In the genomic region with DNA sequence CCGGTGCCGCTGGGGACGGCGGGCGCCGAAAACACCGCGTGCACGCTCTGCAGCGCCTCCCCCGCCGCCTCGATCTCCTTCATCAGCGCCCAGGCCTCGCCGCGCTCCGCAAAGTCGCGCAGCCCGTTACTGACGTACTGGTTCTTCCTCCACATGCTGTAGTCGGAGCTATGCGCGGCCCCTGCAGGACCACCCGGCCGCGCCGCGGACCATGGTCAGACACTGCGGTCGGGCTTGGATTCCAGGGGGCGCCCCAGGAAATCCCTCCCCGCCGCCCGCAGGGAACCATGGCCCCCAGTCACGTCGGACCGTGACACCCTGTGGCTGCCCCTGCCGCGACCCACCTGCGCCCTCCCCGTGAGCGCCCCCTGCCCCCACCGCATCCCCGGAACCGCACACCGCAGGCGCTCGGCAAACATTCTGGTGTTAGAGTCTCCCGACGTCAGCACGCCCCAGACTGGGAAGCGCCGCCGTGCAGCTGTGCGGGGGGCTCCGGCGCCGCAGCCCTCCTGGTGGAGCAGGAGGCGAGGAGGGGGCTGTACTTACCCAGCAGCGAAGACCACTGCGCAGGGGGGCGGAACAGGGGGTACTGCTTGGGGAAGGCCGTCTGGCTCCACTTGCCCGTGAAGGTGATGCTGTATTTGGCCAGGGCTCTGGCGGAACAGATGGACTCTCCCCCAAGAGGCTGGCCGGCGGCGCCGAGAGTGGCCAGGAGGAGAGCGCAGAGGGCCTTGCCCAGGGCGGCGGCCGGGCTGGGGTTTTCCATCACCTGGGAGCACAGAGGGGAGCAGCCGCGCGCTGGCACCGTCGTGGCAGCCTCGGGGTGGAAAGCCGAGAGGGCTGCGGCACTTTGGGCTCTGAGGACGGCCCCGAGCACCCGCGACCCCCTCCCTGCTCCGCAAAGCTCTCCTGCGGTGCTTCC, we compare ENCODE assay signal across 8 cellular contexts. TPM values are rescaled to one million over a fixed set of nuclear protein-coding genes. Genes with fewer than 3 reads are reported as not detected.
DNase-seq lines count a peak whose midpoint lies in the region; ATAC-seq and TF ChIP-seq lines count a peak whose summit lies in the region.

No MANE protein-coding gene starts in this region.

- no peaks in the 10 kb centered on the region for H3K4me1 ChIP-seq in right cardiac atrium (ENCODE audit: control insufficient read depth, insufficient read depth, low read length)
- peaks cover 6% of the 10 kb centered on the region for H3K4me1 ChIP-seq in smooth muscle cell (ENCODE audit: low read depth)

- ATAC-seq in right cardiac atrium, result no peak
- ATAC-seq in GM21786 (IDR thresholded peaks at IDR 0.05; ENCODE audit: unreplicated experiment), result no peak
- ATAC-seq in HG02852 (IDR thresholded peaks at IDR 0.05; ENCODE audit: unreplicated experiment), result no peak

- H3K4me3 ChIP-seq in LNCaP clone FGC (ENCODE audit: low read depth, low read length) (peak overlapping the region; percentile 57), right cardiac atrium (ENCODE audit: low read length) (peak overlapping the region; percentile 14), smooth muscle cell (peak overlapping the region; percentile 51)

- H3K9me3 ChIP-seq in right cardiac atrium (ENCODE audit: control insufficient read depth, low read length), result no peaks in the 10 kb centered on the region
- no peaks in the 10 kb centered on the region for H3K9me3 ChIP-seq in smooth muscle cell (replicated peaks; ENCODE audit: low read depth)

- peaks cover 7% of the 10 kb centered on the region for H3F3A ChIP-seq in smooth muscle cell (ENCODE audit: low read depth)

- H3K27me3 ChIP-seq in right cardiac atrium (ENCODE audit: control insufficient read depth, insufficient read depth), result no peaks in the 10 kb centered on the region
- H3K27me3 ChIP-seq in smooth muscle cell (ENCODE audit: low read depth), result peaks cover 18% of the 10 kb centered on the region

- 3% methylated on average over 89 of the region's 89 CpGs for WGBS in right cardiac atrium
- 9% methylated on average over 80 of the region's 89 CpGs for WGBS in smooth muscle cell (ENCODE audit: low lambda C conversion rate)

- peaks cover 42% of the 10 kb centered on the region for H4K20me1 ChIP-seq in smooth muscle cell (ENCODE audit: low read depth)

- H3K9ac ChIP-seq in smooth muscle cell (ENCODE audit: low read depth), result no peak overlapping the region

- H3K4me2 ChIP-seq in smooth muscle cell, result peak overlapping the region; percentile 84

- H3K36me3 ChIP-seq in smooth muscle cell (ENCODE audit: low read depth), result no peaks in the 10 kb centered on the region

- peaks cover 10% of the 10 kb centered on the region for H3K79me2 ChIP-seq in smooth muscle cell (ENCODE audit: low read depth)

- DNase-seq in LNCaP clone FGC (ENCODE audit: low read depth) (no peak), right cardiac atrium (peak; percentile 34 to 74 (median 72)), smooth muscle cell (lab: John Stamatoyannopoulos, UW; ENCODE audit: unreplicated experiment) (no peak), NCI-H1048 (lab: John Stamatoyannopoulos, UW) (no peak), NCI-H2171 treated with DMSO at 0.1 percent for 48 hours (lab: John Stamatoyannopoulos, UW) (no peak)
- peak; percentile 35 for DNase-seq in activated T-helper 9 cell treated with anti-CD3 and anti-CD28 coated beads, Interleukin-2, amount 50 U/mL, for 16 hours (ENCODE audit: low read depth)

- intact Hi-C loops in right cardiac atrium (cut with DNase I), result loop anchor here in 1 of 4 donors (10.0 kb wide), 1 partner anchor 63 kb away; no protein-coding TSS in a partner anchor

- TF ChIP-seq CTCF in LNCaP clone FGC (IDR thresholded peaks at IDR 0.05; ENCODE audit: control insufficient read depth, extremely low read depth, insufficient read depth), result no peak
- peak; percentile 5 for TF ChIP-seq CTCF in smooth muscle cell (IDR thresholded peaks at IDR 0.05; ENCODE audit: borderline replicate concordance, insufficient read depth, poor library complexity, severe bottlenecking)

- no peak overlapping the region for H3K27ac ChIP-seq in right cardiac atrium (ENCODE audit: low read length)
- peak overlapping the region; percentile 69 for H3K27ac ChIP-seq in smooth muscle cell (ENCODE audit: low read depth)

- no peak overlapping the region for H2AFZ ChIP-seq in smooth muscle cell (ENCODE audit: low read depth)

RNA-seq across cellular contexts. Expression of a gene that starts 0.8 kb away (rescaled TPM):
- 10 to 100 TPM; 12.2 to 27.4 (median 14.2) TPM for total RNA-seq in right cardiac atrium
- polyA plus RNA-seq in right cardiac atrium, result 9.6 TPM
- 152 and 171 TPM in 2 replicates for total RNA-seq in smooth muscle cell
- polyA plus RNA-seq in smooth muscle cell, result 388 and 427 TPM in 2 replicates

RNA-seq across cellular contexts. Expression of a gene that starts 58.2 kb away (rescaled TPM):
- 1 to 10 TPM in 3 of 4 donors, under 1 TPM in 1; 0.59 to 2.4 (median 1.5) TPM for total RNA-seq in right cardiac atrium
- polyA plus RNA-seq in right cardiac atrium, result 1.6 TPM
- 0.67 and 1.3 TPM in 2 replicates for total RNA-seq in smooth muscle cell
- polyA plus RNA-seq in smooth muscle cell, result 1.8 and 4.6 TPM in 2 replicates

Comparison
In these comparisons a context has a peak if more than half of its experiments do, and no peak if none do; other contexts are left out.
1. DNase-seq: peak in activated T-helper 9 cell treated with anti-CD3 and anti-CD28 coated beads, Interleukin-2, amount 50 U/mL, for 16 hours (single experiment) and right cardiac atrium (3 of 3); none in LNCaP clone FGC (single experiment), smooth muscle cell (single experiment), NCI-H1048 (single experiment) and NCI-H2171 treated with DMSO at 0.1 percent for 48 hours (single experiment).
2. Peak in every context shown above with its lines, with median percentiles within 50 percentile points of each other: H3K4me3 ChIP-seq.